1 cellular context compared by ENCODE assay signal in genomic region chr3:189084620-189085019, GRCh38.
TF ChIP-seq lines count a peak whose summit lies in the region.

No MANE protein-coding gene starts in this region.

TF ChIP-seq in K562, 482 proteins besides CTCF, POLR2A, EP300 and RAD21 (continued from another document):
- TF ChIP-seq RREB1 (CRISPR knock-in tag; IDR thresholded peaks at IDR 0.05), result no peak
- 0 out of 2 replicates have a peak, but pooled peaks have one; percentile 32 for TF ChIP-seq CEBPB (tag; IDR thresholded peaks at IDR 0.05)
- no peak for TF ChIP-seq JUN (IDR thresholded peaks at IDR 0.05; ENCODE audit: borderline replicate concordance, low read depth, low read length)
- TF ChIP-seq JUN (CRISPR knock-in tag; IDR thresholded peaks at IDR 0.05; ENCODE audit: borderline replicate concordance), result no peak
- TF ChIP-seq FOXO4 (CRISPR knock-in tag; IDR thresholded peaks at IDR 0.05), result no peak
- no peak for TF ChIP-seq CBX1 (IDR thresholded peaks at IDR 0.05; ENCODE audit: low read depth)
- no peak for TF ChIP-seq ZBTB49 (CRISPR knock-in tag; IDR thresholded peaks at IDR 0.05; ENCODE audit: borderline replicate concordance)
- no peak for TF ChIP-seq MLLT1 (IDR thresholded peaks at IDR 0.05)
- TF ChIP-seq ZNF785 (CRISPR knock-in tag; IDR thresholded peaks at IDR 0.05), result no peak
- TF ChIP-seq NR2F6 (CRISPR knock-in tag; IDR thresholded peaks at IDR 0.05), result no peak
- TF ChIP-seq CEBPG (CRISPR knock-in tag; IDR thresholded peaks at IDR 0.05), result no peak
- TF ChIP-seq CEBPG (tag; conservative IDR thresholded peaks at IDR 0.05 in 1 of 2, IDR thresholded peaks at IDR 0.05 in 1 of 2), result peak in 1 of 2 experiments; percentile 69; a peak in 2 of 4 replicates
TF ChIP-seq in K562: peak in this region for 2.
